Comparison of ENCODE assay signal across 1 cellular context in the genomic region with DNA sequence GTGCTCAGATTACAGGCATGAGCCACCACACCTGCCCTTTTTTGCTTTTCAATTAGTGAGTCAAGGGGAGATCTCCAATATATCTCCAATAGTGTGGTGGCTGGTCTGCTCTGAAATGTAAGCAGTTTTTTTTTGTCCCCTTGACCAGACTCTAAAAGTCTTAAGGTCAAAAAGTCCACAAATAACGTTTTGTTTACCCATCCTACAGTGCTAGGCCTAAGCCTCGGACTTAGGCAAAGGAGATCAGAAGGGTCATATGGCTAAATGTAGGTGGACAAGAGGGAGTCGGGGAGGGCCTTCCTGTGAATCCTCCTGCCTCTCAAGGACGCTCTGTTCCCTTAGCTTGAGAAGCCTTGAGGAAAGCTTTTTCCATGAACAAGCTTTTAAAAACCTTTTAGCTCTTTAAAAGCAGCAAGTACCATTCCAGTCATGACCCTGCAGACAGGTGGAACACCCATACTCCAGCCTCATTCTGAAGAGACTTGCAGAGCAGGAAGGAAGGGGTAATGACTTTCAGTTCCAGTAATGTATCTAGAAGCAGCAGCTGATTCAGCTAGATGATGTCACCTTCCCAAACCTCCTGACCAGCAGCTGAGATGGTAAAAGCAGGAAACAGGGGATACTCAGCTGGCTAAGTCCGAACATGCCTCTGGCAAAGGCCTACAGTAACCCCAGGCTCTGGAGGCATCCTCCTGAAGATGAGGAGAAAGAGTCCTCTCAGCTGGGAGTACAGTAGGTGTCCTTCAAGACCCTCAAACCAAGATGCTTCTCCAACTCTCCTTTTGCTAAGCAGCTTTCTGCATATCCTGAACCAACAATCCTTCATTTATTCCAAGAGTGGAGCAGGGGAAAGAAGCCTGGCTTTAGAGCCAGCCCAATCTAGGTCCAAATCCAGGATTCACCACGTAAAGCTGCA.
TF ChIP-seq lines count a peak whose summit lies in the region.

No MANE protein-coding gene starts in this region.

TF ChIP-seq in HepG2, 621 proteins besides CTCF, POLR2A, EP300 and RAD21 (continued from another document and continues in another):
- TF ChIP-seq, protein P1, sequence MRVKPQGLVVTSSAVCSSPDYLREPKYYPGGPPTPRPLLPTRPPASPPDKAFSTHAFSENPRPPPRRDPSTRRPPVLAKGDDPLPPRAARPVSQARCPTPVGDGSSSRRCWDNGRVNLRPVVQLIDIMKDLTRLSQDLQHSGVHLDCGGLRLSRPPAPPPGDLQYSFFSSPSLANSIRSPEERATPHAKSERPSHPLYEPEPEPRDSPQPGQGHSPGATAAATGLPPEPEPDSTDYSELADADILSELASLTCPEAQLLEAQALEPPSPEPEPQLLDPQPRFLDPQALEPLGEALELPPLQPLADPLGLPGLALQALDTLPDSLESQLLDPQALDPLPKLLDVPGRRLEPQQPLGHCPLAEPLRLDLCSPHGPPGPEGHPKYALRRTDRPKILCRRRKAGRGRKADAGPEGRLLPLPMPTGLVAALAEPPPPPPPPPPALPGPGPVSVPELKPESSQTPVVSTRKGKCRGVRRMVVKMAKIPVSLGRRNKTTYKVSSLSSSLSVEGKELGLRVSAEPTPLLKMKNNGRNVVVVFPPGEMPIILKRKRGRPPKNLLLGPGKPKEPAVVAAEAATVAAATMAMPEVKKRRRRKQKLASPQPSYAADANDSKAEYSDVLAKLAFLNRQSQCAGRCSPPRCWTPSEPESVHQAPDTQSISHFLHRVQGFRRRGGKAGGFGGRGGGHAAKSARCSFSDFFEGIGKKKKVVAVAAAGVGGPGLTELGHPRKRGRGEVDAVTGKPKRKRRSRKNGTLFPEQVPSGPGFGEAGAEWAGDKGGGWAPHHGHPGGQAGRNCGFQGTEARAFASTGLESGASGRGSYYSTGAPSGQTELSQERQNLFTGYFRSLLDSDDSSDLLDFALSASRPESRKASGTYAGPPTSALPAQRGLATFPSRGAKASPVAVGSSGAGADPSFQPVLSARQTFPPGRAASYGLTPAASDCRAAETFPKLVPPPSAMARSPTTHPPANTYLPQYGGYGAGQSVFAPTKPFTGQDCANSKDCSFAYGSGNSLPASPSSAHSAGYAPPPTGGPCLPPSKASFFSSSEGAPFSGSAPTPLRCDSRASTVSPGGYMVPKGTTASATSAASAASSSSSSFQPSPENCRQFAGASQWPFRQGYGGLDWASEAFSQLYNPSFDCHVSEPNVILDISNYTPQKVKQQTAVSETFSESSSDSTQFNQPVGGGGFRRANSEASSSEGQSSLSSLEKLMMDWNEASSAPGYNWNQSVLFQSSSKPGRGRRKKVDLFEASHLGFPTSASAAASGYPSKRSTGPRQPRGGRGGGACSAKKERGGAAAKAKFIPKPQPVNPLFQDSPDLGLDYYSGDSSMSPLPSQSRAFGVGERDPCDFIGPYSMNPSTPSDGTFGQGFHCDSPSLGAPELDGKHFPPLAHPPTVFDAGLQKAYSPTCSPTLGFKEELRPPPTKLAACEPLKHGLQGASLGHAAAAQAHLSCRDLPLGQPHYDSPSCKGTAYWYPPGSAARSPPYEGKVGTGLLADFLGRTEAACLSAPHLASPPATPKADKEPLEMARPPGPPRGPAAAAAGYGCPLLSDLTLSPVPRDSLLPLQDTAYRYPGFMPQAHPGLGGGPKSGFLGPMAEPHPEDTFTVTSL (CRISPR knock-in tag; IDR thresholded peaks at IDR 0.05; ENCODE audit: borderline replicate concordance) = peak; percentile 44; the same call in 1 of the 2 replicates
- TF ChIP-seq, protein P2, sequence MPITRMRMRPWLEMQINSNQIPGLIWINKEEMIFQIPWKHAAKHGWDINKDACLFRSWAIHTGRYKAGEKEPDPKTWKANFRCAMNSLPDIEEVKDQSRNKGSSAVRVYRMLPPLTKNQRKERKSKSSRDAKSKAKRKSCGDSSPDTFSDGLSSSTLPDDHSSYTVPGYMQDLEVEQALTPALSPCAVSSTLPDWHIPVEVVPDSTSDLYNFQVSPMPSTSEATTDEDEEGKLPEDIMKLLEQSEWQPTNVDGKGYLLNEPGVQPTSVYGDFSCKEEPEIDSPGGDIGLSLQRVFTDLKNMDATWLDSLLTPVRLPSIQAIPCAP (CRISPR knock-in tag; IDR thresholded peaks at IDR 0.05; ENCODE audit: low read depth) = no peak
- TF ChIP-seq ZNF101 (CRISPR knock-in tag; IDR thresholded peaks at IDR 0.05; ENCODE audit: borderline replicate concordance, low read depth) = no peak
- TF ChIP-seq JUND (CRISPR knock-in tag; IDR thresholded peaks at IDR 0.05) = no peak; the same call in 1 of the 2 replicates
- no peak for TF ChIP-seq ZFYVE20 (CRISPR knock-in tag; IDR thresholded peaks at IDR 0.05; ENCODE audit: borderline replicate concordance, low read depth)
- TF ChIP-seq, protein P3, sequence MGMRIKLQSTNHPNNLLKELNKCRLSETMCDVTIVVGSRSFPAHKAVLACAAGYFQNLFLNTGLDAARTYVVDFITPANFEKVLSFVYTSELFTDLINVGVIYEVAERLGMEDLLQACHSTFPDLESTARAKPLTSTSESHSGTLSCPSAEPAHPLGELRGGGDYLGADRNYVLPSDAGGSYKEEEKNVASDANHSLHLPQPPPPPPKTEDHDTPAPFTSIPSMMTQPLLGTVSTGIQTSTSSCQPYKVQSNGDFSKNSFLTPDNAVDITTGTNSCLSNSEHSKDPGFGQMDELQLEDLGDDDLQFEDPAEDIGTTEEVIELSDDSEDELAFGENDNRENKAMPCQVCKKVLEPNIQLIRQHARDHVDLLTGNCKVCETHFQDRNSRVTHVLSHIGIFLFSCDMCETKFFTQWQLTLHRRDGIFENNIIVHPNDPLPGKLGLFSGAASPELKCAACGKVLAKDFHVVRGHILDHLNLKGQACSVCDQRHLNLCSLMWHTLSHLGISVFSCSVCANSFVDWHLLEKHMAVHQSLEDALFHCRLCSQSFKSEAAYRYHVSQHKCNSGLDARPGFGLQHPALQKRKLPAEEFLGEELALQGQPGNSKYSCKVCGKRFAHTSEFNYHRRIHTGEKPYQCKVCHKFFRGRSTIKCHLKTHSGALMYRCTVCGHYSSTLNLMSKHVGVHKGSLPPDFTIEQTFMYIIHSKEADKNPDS (CRISPR knock-in tag; IDR thresholded peaks at IDR 0.05) = peak; percentile 62; the same call in 1 of the 2 replicates
- TF ChIP-seq KLF12 (CRISPR knock-in tag; IDR thresholded peaks at IDR 0.05; ENCODE audit: borderline replicate concordance) = no peak
- TF ChIP-seq EHMT2 (IDR thresholded peaks at IDR 0.05; ENCODE audit: borderline replicate concordance, low read depth, low read length) = no peak
- TF ChIP-seq ZNF546 (CRISPR knock-in tag; conservative IDR thresholded peaks at IDR 0.05) = no peak
- no peak for TF ChIP-seq CREB1 (IDR thresholded peaks at IDR 0.05)
- 0 out of 2 replicates have a peak, but pooled peaks have one; percentile 55 for TF ChIP-seq CREB1 (CRISPR knock-in tag; IDR thresholded peaks at IDR 0.05)
- no peak for TF ChIP-seq ATF1 (CRISPR knock-in tag; IDR thresholded peaks at IDR 0.05)
- no peak for TF ChIP-seq ZFP41 (CRISPR knock-in tag; IDR thresholded peaks at IDR 0.05; ENCODE audit: borderline replicate concordance)
- TF ChIP-seq ZNF143 (CRISPR knock-in tag; IDR thresholded peaks at IDR 0.05) = 0 out of 2 replicates have a peak, but pooled peaks have one; percentile 25
- 0 out of 2 replicates have a peak, but pooled peaks have one; percentile 9 for TF ChIP-seq ZFP36L1 (CRISPR knock-in tag; IDR thresholded peaks at IDR 0.05)
- no peak for TF ChIP-seq JDP2 (CRISPR knock-in tag; IDR thresholded peaks at IDR 0.05; ENCODE audit: borderline replicate concordance)
- peak; percentile 39 for TF ChIP-seq TEAD3 (CRISPR knock-in tag; optimal IDR thresholded peaks at IDR 0.05; ENCODE audit: borderline replicate concordance)
- peak in 1 of 2 experiments; percentile 78; a peak in 3 of 4 replicates for TF ChIP-seq NR2F1 (CRISPR knock-in tag; IDR thresholded peaks at IDR 0.05)
- no peak; the same call in 1 of the 2 replicates for TF ChIP-seq ZSCAN30 (CRISPR knock-in tag; IDR thresholded peaks at IDR 0.05)
- TF ChIP-seq ZNF720 (CRISPR knock-in tag; IDR thresholded peaks at IDR 0.05) = no peak
- TF ChIP-seq ZNF569 (CRISPR knock-in tag; IDR thresholded peaks at IDR 0.05; ENCODE audit: borderline replicate concordance) = no peak
- TF ChIP-seq, protein P4, sequence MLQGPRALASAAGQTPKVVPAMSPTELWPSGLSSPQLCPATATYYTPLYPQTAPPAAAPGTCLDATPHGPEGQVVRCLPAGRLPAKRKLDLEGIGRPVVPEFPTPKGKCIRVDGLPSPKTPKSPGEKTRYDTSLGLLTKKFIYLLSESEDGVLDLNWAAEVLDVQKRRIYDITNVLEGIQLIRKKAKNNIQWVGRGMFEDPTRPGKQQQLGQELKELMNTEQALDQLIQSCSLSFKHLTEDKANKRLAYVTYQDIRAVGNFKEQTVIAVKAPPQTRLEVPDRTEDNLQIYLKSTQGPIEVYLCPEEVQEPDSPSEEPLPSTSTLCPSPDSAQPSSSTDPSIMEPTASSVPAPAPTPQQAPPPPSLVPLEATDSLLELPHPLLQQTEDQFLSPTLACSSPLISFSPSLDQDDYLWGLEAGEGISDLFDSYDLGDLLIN (CRISPR knock-in tag; IDR thresholded peaks at IDR 0.05; ENCODE audit: borderline replicate concordance) = no peak
- TF ChIP-seq ZNF530 (CRISPR knock-in tag; IDR thresholded peaks at IDR 0.05; ENCODE audit: low read depth) = no peak
- no peak for TF ChIP-seq ZNF138 (CRISPR knock-in tag; IDR thresholded peaks at IDR 0.05; ENCODE audit: low read depth)
- TF ChIP-seq, protein P5, sequence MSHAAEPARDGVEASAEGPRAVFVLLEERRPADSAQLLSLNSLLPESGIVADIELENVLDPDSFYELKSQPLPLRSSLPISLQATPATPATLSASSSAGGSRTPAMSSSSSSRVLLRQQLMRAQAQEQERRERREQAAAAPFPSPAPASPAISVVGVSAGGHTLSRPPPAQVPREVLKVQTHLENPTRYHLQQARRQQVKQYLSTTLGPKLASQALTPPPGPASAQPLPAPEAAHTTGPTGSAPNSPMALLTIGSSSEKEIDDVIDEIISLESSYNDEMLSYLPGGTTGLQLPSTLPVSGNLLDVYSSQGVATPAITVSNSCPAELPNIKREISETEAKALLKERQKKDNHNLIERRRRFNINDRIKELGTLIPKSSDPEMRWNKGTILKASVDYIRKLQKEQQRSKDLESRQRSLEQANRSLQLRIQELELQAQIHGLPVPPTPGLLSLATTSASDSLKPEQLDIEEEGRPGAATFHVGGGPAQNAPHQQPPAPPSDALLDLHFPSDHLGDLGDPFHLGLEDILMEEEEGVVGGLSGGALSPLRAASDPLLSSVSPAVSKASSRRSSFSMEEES (CRISPR knock-in tag; IDR thresholded peaks at IDR 0.05) = peak; percentile 81
- TF ChIP-seq, protein P6, sequence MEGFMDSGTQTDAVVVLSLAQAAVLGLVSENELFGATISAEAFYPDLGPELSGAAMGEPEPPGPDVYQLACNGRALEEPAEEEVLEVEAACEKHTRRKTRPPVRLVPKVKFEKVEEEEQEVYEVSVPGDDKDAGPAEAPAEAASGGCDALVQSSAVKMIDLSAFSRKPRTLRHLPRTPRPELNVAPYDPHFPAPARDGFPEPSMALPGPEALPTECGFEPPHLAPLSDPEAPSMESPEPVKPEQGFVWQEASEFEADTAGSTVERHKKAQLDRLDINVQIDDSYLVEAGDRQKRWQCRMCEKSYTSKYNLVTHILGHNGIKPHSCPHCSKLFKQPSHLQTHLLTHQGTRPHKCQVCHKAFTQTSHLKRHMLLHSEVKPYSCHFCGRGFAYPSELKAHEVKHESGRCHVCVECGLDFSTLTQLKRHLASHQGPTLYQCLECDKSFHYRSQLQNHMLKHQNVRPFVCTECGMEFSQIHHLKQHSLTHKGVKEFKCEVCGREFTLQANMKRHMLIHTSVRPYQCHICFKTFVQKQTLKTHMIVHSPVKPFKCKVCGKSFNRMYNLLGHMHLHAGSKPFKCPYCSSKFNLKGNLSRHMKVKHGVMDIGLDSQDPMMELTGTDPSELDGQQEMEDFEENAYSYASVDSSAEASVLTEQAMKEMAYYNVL (CRISPR knock-in tag; IDR thresholded peaks at IDR 0.05; ENCODE audit: borderline replicate concordance) = peak; percentile 25; the same call in 1 of the 2 replicates
- no peak for TF ChIP-seq SP1 (IDR thresholded peaks at IDR 0.05)
- TF ChIP-seq SP1 (CRISPR knock-in tag; IDR thresholded peaks at IDR 0.05) = no peak
- TF ChIP-seq U2AF2 (IDR thresholded peaks at IDR 0.05; ENCODE audit: low read depth, low read length) = no peak
- no peak for TF ChIP-seq FOXC1 (CRISPR knock-in tag; IDR thresholded peaks at IDR 0.05; ENCODE audit: borderline replicate concordance)
- TF ChIP-seq, protein P7, sequence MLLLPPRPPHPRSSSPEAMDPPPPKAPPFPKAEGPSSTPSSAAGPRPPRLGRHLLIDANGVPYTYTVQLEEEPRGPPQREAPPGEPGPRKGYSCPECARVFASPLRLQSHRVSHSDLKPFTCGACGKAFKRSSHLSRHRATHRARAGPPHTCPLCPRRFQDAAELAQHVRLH (CRISPR knock-in tag; IDR thresholded peaks at IDR 0.05; ENCODE audit: borderline replicate concordance, low read depth) = no peak
- no peak for TF ChIP-seq ZNF788 (CRISPR knock-in tag; IDR thresholded peaks at IDR 0.05; ENCODE audit: borderline replicate concordance)
- peak; percentile 56; the same call in 1 of the 2 replicates for TF ChIP-seq ONECUT2 (CRISPR knock-in tag; IDR thresholded peaks at IDR 0.05)
- TF ChIP-seq, protein P8, sequence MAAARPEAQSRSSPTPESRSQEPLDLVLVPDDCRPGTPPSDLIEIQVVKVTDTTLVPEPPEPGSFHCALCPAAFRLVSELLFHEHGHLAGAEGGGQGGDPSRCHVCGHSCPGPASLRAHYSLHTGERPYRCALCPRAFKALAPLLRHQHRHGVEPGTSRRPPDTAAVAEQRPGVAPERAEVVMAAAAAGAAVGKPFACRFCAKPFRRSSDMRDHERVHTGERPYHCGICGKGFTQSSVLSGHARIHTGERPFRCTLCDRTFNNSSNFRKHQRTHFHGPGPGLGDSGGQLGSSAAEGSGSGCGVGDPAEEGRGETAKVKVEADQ (CRISPR knock-in tag; IDR thresholded peaks at IDR 0.05; ENCODE audit: borderline replicate concordance) = no peak; the same call in 1 of the 2 replicates
- no peak; the same call in 1 of the 2 replicates for TF ChIP-seq MBNL3 (CRISPR knock-in tag; conservative IDR thresholded peaks at IDR 0.05)
- TF ChIP-seq ZNF274 (CRISPR knock-in tag; IDR thresholded peaks at IDR 0.05) = no peak
- no peak for TF ChIP-seq NR1H2 (CRISPR knock-in tag; IDR thresholded peaks at IDR 0.05; ENCODE audit: borderline replicate concordance, low read depth)
- peak; percentile 47 for TF ChIP-seq SAP130 (CRISPR knock-in tag; IDR thresholded peaks at IDR 0.05; ENCODE audit: low read depth)
- no peak for TF ChIP-seq PHF20 (CRISPR knock-in tag; IDR thresholded peaks at IDR 0.05)
- no peak for TF ChIP-seq ZNF468 (CRISPR knock-in tag; IDR thresholded peaks at IDR 0.05)
- TF ChIP-seq, protein P9, sequence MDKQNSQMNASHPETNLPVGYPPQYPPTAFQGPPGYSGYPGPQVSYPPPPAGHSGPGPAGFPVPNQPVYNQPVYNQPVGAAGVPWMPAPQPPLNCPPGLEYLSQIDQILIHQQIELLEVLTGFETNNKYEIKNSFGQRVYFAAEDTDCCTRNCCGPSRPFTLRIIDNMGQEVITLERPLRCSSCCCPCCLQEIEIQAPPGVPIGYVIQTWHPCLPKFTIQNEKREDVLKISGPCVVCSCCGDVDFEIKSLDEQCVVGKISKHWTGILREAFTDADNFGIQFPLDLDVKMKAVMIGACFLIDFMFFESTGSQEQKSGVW (CRISPR knock-in tag; IDR thresholded peaks at IDR 0.05; ENCODE audit: borderline replicate concordance) = no peak
- TF ChIP-seq ZNF781 (CRISPR knock-in tag; IDR thresholded peaks at IDR 0.05; ENCODE audit: borderline replicate concordance, not compliant biosample characterization) = peak; percentile 25
- no peak for TF ChIP-seq ASH2L (IDR thresholded peaks at IDR 0.05; ENCODE audit: insufficient read length, low read depth, low read length)
- TF ChIP-seq ZNF30 (CRISPR knock-in tag; IDR thresholded peaks at IDR 0.05) = no peak
- TF ChIP-seq IKZF1 (IDR thresholded peaks at IDR 0.05) = no peak
- TF ChIP-seq FOXK2 (IDR thresholded peaks at IDR 0.05) = no peak
- TF ChIP-seq ZNF883 (CRISPR knock-in tag; IDR thresholded peaks at IDR 0.05; ENCODE audit: not compliant biosample characterization) = no peak
- no peak for TF ChIP-seq TEAD2 (CRISPR knock-in tag; IDR thresholded peaks at IDR 0.05)
